1 cellular context compared by ENCODE assay signal in genomic region chr21:42385619-42386018, GRCh38.
TF ChIP-seq lines count a peak whose summit lies in the region.

No MANE protein-coding gene starts in this region.

TF ChIP-seq in HepG2, 621 proteins besides CTCF, POLR2A, EP300 and RAD21:
- TF ChIP-seq ZC3H4 (CRISPR knock-in tag; IDR thresholded peaks at IDR 0.05; ENCODE audit: borderline replicate concordance) (peak; percentile 45; the same call in 1 of the 2 replicates), ZMYM3 (CRISPR knock-in tag; IDR thresholded peaks at IDR 0.05) (no peak), CSRNP1 (CRISPR knock-in tag; IDR thresholded peaks at IDR 0.05) (peak; percentile 47; the same call in 1 of the 2 replicates), ZSCAN29 (CRISPR knock-in tag; conservative IDR thresholded peaks at IDR 0.05) (0 out of 2 replicates have a peak, but pooled peaks have one; percentile 71), HMGXB4 (CRISPR knock-in tag; IDR thresholded peaks at IDR 0.05; ENCODE audit: borderline replicate concordance in 1 of 2, low read depth in 1 of 2) (no peak), ZNF670 (CRISPR knock-in tag; IDR thresholded peaks at IDR 0.05; ENCODE audit: borderline replicate concordance) (peak; percentile 31; the same call in 1 of the 2 replicates), EHMT2 (IDR thresholded peaks at IDR 0.05; ENCODE audit: borderline replicate concordance, low read depth, low read length) (no peak), NR2C2 (CRISPR knock-in tag; IDR thresholded peaks at IDR 0.05; ENCODE audit: borderline replicate concordance) (peak; percentile 1; the same call in 1 of the 2 replicates), ZNF572 (CRISPR knock-in tag; IDR thresholded peaks at IDR 0.05) (peak; percentile 79; the same call in 1 of the 2 replicates), SRY (CRISPR knock-in tag; IDR thresholded peaks at IDR 0.05) (no peak), SIN3A (IDR thresholded peaks at IDR 0.05; ENCODE audit: borderline replicate concordance, low read depth, low read length) (peak; percentile 38; the same call in 1 of the 2 replicates), ZBTB34 (CRISPR knock-in tag; IDR thresholded peaks at IDR 0.05) (no peak), SPEN (CRISPR knock-in tag; IDR thresholded peaks at IDR 0.05; ENCODE audit: low read depth) (0 out of 2 replicates have a peak, but pooled peaks have one; percentile 3), ZNF839 (CRISPR knock-in tag; IDR thresholded peaks at IDR 0.05; ENCODE audit: borderline replicate concordance) (no peak), ZNF3 (CRISPR knock-in tag; IDR thresholded peaks at IDR 0.05) (0 out of 2 replicates have a peak, but pooled peaks have one; percentile 1), ZBTB43 (CRISPR knock-in tag; conservative IDR thresholded peaks at IDR 0.05) (peak; percentile 23; the same call in 1 of the 2 replicates), EED (CRISPR knock-in tag; IDR thresholded peaks at IDR 0.05) (peak; percentile 48; the same call in 1 of the 2 replicates), ZNF274 (CRISPR knock-in tag; IDR thresholded peaks at IDR 0.05) (0 out of 2 replicates have a peak, but pooled peaks have one; percentile 32), ZNF646 (CRISPR knock-in tag; IDR thresholded peaks at IDR 0.05) (0 out of 2 replicates have a peak, but pooled peaks have one; percentile 42), ASH2L (IDR thresholded peaks at IDR 0.05; ENCODE audit: insufficient read length, low read depth, low read length) (no peak), TEAD3 (CRISPR knock-in tag; optimal IDR thresholded peaks at IDR 0.05; ENCODE audit: borderline replicate concordance) (peak; percentile 27), ZNF34 (CRISPR knock-in tag; IDR thresholded peaks at IDR 0.05; ENCODE audit: borderline replicate concordance) (0 out of 2 replicates have a peak, but pooled peaks have one; percentile 80), IRF2 (CRISPR knock-in tag; IDR thresholded peaks at IDR 0.05) (0 out of 2 replicates have a peak, but pooled peaks have one; percentile 1), CCDC6 (CRISPR knock-in tag; IDR thresholded peaks at IDR 0.05) (peak; percentile 11; the same call in 1 of the 2 replicates), SNAPC2 (CRISPR knock-in tag; IDR thresholded peaks at IDR 0.05) (0 out of 2 replicates have a peak, but pooled peaks have one; percentile 36), ZNF710 (CRISPR knock-in tag; IDR thresholded peaks at IDR 0.05; ENCODE audit: borderline replicate concordance) (no peak), ZNF563 (CRISPR knock-in tag; IDR thresholded peaks at IDR 0.05) (peak; percentile 7; the same call in 1 of the 2 replicates), MXD4 (CRISPR knock-in tag; IDR thresholded peaks at IDR 0.05) (0 out of 2 replicates have a peak, but pooled peaks have one; percentile 0), RORA (CRISPR knock-in tag; IDR thresholded peaks at IDR 0.05) (no peak), FOSL2 (CRISPR knock-in tag; IDR thresholded peaks at IDR 0.05) (peak; percentile 87), JUND (CRISPR knock-in tag; IDR thresholded peaks at IDR 0.05) (peak; percentile 37; the same call in 1 of the 2 replicates), ZNF790 (CRISPR knock-in tag; IDR thresholded peaks at IDR 0.05; ENCODE audit: borderline replicate concordance) (no peak), ZEB1 (IDR thresholded peaks at IDR 0.05; ENCODE audit: insufficient replicate concordance, low read depth) (no peak), SIN3B (IDR thresholded peaks at IDR 0.05; ENCODE audit: low read length) (no peak), HNRNPL (IDR thresholded peaks at IDR 0.05; ENCODE audit: low read depth, low read length) (no peak), ZBTB25 (CRISPR knock-in tag; IDR thresholded peaks at IDR 0.05) (no peak)
